16 cellular contexts compared by ENCODE assay signal in genomic region chr17:42844761-42845555, GRCh38. TPM values are rescaled to one million over a fixed set of nuclear protein-coding genes. Genes with fewer than 3 reads are reported as not detected.
"Had no signal": no experiment of that assay in that cellular context is flagged by ENCODE, and none has a peak within 500 bp of the region (broad histone marks: within the 10 kb centered on the region; RNA-seq: fewer than 3 reads in every experiment).

No MANE protein-coding gene starts in this region.

- H3K9me3 ChIP-seq: adrenal gland, breast epithelium, gastrocnemius medialis, heart right ventricle, stomach, testis had no signal

- H3K27me3 Mint-ChIP-seq: naive thymus-derived CD8-positive, alpha-beta T cell; type B pancreatic cell had no signal

- H3K27ac ChIP-seq: gastrocnemius medialis, heart right ventricle, testis had no signal

- H3K36me3 ChIP-seq: breast epithelium had no signal

- H3K9me3 Mint-ChIP-seq: activated T-helper 1 cell treated with anti-CD3 and anti-CD28 coated beads, Interleukin-12 subunit alpha, Interleukin-12 subunit beta, Interleukin-2, Interleukin-4 antibody, amounts not matched to agents 30 ng/mL and 10 ng/mL and 1 ng/mL, durations not matched to agents 14 hours and 24 hours and 36 hours; naive thymus-derived CD8-positive, alpha-beta T cell; type B pancreatic cell had no signal

- H3K4me1 ChIP-seq: breast epithelium, gastrocnemius medialis, testis had no signal

- H3K4me3 ChIP-seq: adrenal gland, breast epithelium, gastrocnemius medialis, heart right ventricle, stomach, testis had no signal

- H3K27ac Mint-ChIP-seq: type B pancreatic cell had no signal

- ATAC-seq: gastrocnemius medialis had no signal

- H3K4me3 Mint-ChIP-seq: activated T-helper 1 cell treated with anti-CD3 and anti-CD28 coated beads, Interleukin-12 subunit alpha, Interleukin-12 subunit beta, Interleukin-2, Interleukin-4 antibody, amounts not matched to agents 30 ng/mL and 10 ng/mL and 1 ng/mL, durations not matched to agents 14 hours and 24 hours and 36 hours; type B pancreatic cell had no signal

- H3K27me3 ChIP-seq: adrenal gland, breast epithelium, gastrocnemius medialis, heart right ventricle, stomach, testis had no signal

- DNase-seq: activated naive CD4-positive, alpha-beta T cell treated with anti-CD3 and anti-CD28 coated beads, Interleukin-2, amount 50 U/mL, for 16 hours; cortex of kidney; erythroblast; gastrocnemius medialis; heart right ventricle; mesendoderm; naive thymus-derived CD8-positive, alpha-beta T cell; stimulated activated CD4-positive, alpha-beta T cell treated with anti-CD3 and anti-CD28 coated beads, Interleukin-12 subunit alpha, Interleukin-12 subunit beta, amount 100 ng/mL, for 4 hours; stomach; testis had no signal

RNA-seq across cellular contexts. Expression of gene CNTD1, which starts 46.3 kb away (rescaled TPM):
- total RNA-seq: activated T-helper 1 cell treated with anti-CD3 and anti-CD28 coated beads, Interleukin-12 subunit alpha, Interleukin-12 subunit beta, Interleukin-2, Interleukin-4 antibody, amounts not matched to agents 30 ng/mL and 10 ng/mL and 1 ng/mL, durations not matched to agents 14 hours and 24 hours and 36 hours; astrocyte; gastrocnemius medialis; naive thymus-derived CD8-positive, alpha-beta T cell; T-helper 2 cell treated with Interferon-gamma antibody and Interleukin-4, amounts not matched to agents 100 ng/mL and 5 ng/mL, for 36 hours had no signal
